In genomic region chr10:22795546-22795945, GRCh38 we compare ENCODE assay signal across 27 cellular contexts.
"Had no signal": no experiment of that assay in that cellular context is flagged by ENCODE, and none has a peak within 500 bp of the region (broad histone marks: within the 10 kb centered on the region; RNA-seq: fewer than 3 reads in every experiment).

No MANE protein-coding gene starts in this region.

- H3K9me3 ChIP-seq: ovary, psoas muscle, right lobe of liver, sigmoid colon, stomach, thoracic aorta, thyroid gland, tibial nerve, upper lobe of left lung, vagina had no signal

- H3K27ac ChIP-seq: neural progenitor cell, ovary, parathyroid adenoma, psoas muscle, right lobe of liver, sigmoid colon, stomach, thoracic aorta, thyroid gland, tibial nerve, upper lobe of left lung, vagina had no signal

- H3K4me3 ChIP-seq: neural progenitor cell, ovary, psoas muscle, right lobe of liver, sigmoid colon, stomach, thoracic aorta, thyroid gland, tibial nerve, upper lobe of left lung, vagina had no signal

- H3K36me3 ChIP-seq: neural progenitor cell, ovary, right lobe of liver, sigmoid colon, stomach, thoracic aorta, thyroid gland, tibial nerve, upper lobe of left lung, vagina had no signal

- ATAC-seq: natural killer cell treated with Interleukin-12 subunit alpha and Interleukin-12 subunit beta and Interleukin-15 and Interleukin-18, amount 100 ng/mL, for 72 hours; psoas muscle; right cardiac atrium; right lobe of liver; stimulated activated effector memory CD8-positive, alpha-beta T cell treated with anti-CD3 and anti-CD28 coated beads, Interleukin-12 subunit alpha, Interleukin-12 subunit beta, amount 100 ng/mL, for 72 hours; stimulated activated naive B cell treated with anti-CD40 and anti-IgM and Interleukin-4, amounts not matched to agents 10 μg/mL and 1 μg/mL and 100 μg/mL, for 72 hours had no signal

- H3K4me1 Mint-ChIP-seq: neural progenitor cell; stimulated activated effector memory CD8-positive, alpha-beta T cell treated with anti-CD3 and anti-CD28 coated beads, Interleukin-12 subunit alpha, Interleukin-12 subunit beta, amount 100 ng/mL, for 72 hours; stimulated activated naive B cell treated with anti-CD40 and anti-IgM and Interleukin-4, amounts not matched to agents 10 μg/mL and 1 μg/mL and 100 μg/mL, for 72 hours had no signal

- H3K4me2 ChIP-seq: neural progenitor cell had no signal

- H2AFZ ChIP-seq: neural progenitor cell, parathyroid adenoma had no signal

- H3K27me3 ChIP-seq: neural progenitor cell, ovary, right lobe of liver, sigmoid colon, stomach, thyroid gland, tibial nerve, upper lobe of left lung, vagina had no signal

- H3K9me3 Mint-ChIP-seq: natural killer cell treated with Interleukin-12 subunit alpha and Interleukin-12 subunit beta and Interleukin-15 and Interleukin-18, amount 100 ng/mL, for 72 hours; neural progenitor cell; stimulated activated effector memory CD8-positive, alpha-beta T cell treated with anti-CD3 and anti-CD28 coated beads, Interleukin-12 subunit alpha, Interleukin-12 subunit beta, amount 100 ng/mL, for 72 hours; stimulated activated naive CD8-positive, alpha-beta T cell treated with anti-CD3 and anti-CD28 coated beads, Interleukin-15, Interleukin-2, amounts not matched to agents 100 ng/mL and 50 ng/mL, for 24 hours had no signal

- DNase-seq: occipital lobe; ovary; posterior cingulate gyrus; psoas muscle; right cardiac atrium; right lobe of liver; sigmoid colon; small intestine; stimulated activated CD4-positive, alpha-beta T cell treated with anti-CD3 and anti-CD28 coated beads, Interleukin-15, amount 100 ng/mL, for 24 hours; stimulated activated CD4-positive, alpha-beta T cell treated with anti-CD3 and anti-CD28 coated beads, Interleukin-2, amount 100 ng/mL, for 24 hours; stimulated activated CD4-positive, alpha-beta T cell treated with anti-CD3 and anti-CD28 coated beads, Interleukin-2, amount 100 ng/mL, for 48 hours; stimulated activated CD4-positive, alpha-beta T cell treated with anti-CD3 and anti-CD28 coated beads, Interleukin-4, amount 100 ng/mL, for 24 hours; stimulated activated naive B cell treated with anti-CD40 and anti-IgM and Interleukin-4, amounts not matched to agents 10 μg/mL and 1 μg/mL and 100 μg/mL, for 72 hours; stimulated activated naive CD4-positive, alpha-beta T cell treated with Interleukin-2 at 50 U/mL for 16 hours; stomach; thyroid gland; trophoblast cell; upper lobe of left lung had no signal

- H3K36me3 Mint-ChIP-seq: natural killer cell treated with Interleukin-12 subunit alpha and Interleukin-12 subunit beta and Interleukin-15 and Interleukin-18, amount 100 ng/mL, for 72 hours; neural progenitor cell; stimulated activated effector memory CD8-positive, alpha-beta T cell treated with anti-CD3 and anti-CD28 coated beads, Interleukin-12 subunit alpha, Interleukin-12 subunit beta, amount 100 ng/mL, for 72 hours had no signal

- H3K9ac ChIP-seq: neural progenitor cell, parathyroid adenoma had no signal

- H3K4me1 ChIP-seq: neural progenitor cell, parathyroid adenoma, psoas muscle, right lobe of liver, sigmoid colon, stomach, thyroid gland, tibial nerve, upper lobe of left lung, vagina had no signal

- H3K27me3 Mint-ChIP-seq: progenitor cell of endocrine pancreas; stimulated activated naive CD8-positive, alpha-beta T cell treated with anti-CD3 and anti-CD28 coated beads, Interleukin-15, Interleukin-2, amounts not matched to agents 100 ng/mL and 50 ng/mL, for 24 hours had no signal

- H3K27ac Mint-ChIP-seq: natural killer cell treated with Interleukin-12 subunit alpha and Interleukin-12 subunit beta and Interleukin-15 and Interleukin-18, amount 100 ng/mL, for 72 hours; neural progenitor cell; progenitor cell of endocrine pancreas; stimulated activated effector memory CD8-positive, alpha-beta T cell treated with anti-CD3 and anti-CD28 coated beads, Interleukin-12 subunit alpha, Interleukin-12 subunit beta, amount 100 ng/mL, for 72 hours; stimulated activated naive B cell treated with anti-CD40 and anti-IgM and Interleukin-4, amounts not matched to agents 10 μg/mL and 1 μg/mL and 100 μg/mL, for 72 hours; stimulated activated naive CD8-positive, alpha-beta T cell treated with anti-CD3 and anti-CD28 coated beads, Interleukin-15, Interleukin-2, amounts not matched to agents 100 ng/mL and 50 ng/mL, for 24 hours had no signal

- H3K79me2 ChIP-seq: parathyroid adenoma had no signal

- H3K4me3 Mint-ChIP-seq: natural killer cell treated with Interleukin-12 subunit alpha and Interleukin-12 subunit beta and Interleukin-15 and Interleukin-18, amount 100 ng/mL, for 72 hours; neural progenitor cell; stimulated activated effector memory CD8-positive, alpha-beta T cell treated with anti-CD3 and anti-CD28 coated beads, Interleukin-12 subunit alpha, Interleukin-12 subunit beta, amount 100 ng/mL, for 72 hours; stimulated activated naive B cell treated with anti-CD40 and anti-IgM and Interleukin-4, amounts not matched to agents 10 μg/mL and 1 μg/mL and 100 μg/mL, for 72 hours; stimulated activated naive CD8-positive, alpha-beta T cell treated with anti-CD3 and anti-CD28 coated beads, Interleukin-15, Interleukin-2, amounts not matched to agents 100 ng/mL and 50 ng/mL, for 24 hours had no signal
